ENCODE assay signal across 15 cellular contexts in the genomic region with DNA sequence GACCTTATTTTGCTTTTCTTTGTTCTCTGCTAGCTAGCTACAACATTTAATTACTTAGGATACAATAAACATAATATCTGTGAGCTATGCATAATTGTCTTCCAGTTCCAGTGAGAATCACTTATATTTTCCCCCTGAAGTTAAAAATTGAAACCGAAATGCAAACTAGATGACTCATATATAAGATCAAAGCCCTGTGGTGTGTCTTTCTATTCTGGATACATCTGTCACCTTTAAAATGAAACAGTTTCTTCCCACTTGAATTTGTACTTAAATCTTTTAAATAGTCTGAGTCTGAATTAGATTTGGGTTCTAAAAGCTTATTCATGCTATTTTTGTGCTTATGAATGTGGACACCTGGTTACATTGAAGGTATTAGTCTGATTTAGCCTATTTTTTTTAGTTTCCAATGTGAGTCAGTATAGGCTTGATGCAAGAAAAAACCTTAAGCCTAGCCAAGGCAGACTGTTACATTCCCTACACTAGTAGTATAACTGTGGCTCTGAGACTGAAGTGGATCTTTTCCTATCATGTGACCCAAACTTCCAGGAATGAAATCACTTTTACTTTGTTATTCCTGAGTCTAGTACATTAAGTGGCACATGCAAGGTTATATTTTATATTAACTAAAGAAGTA.
DNase-seq lines count a peak whose midpoint lies in the region; ATAC-seq, FAIRE-seq and TF ChIP-seq lines count a peak whose summit lies in the region.
"Had no signal": no experiment of that assay in that cellular context is flagged by ENCODE, and none has a peak within 500 bp of the region (broad histone marks: within the 10 kb centered on the region; RNA-seq: fewer than 3 reads in every experiment).

No MANE protein-coding gene starts in this region.

- H3K79me2 ChIP-seq in GM12878 (ENCODE audit: control insufficient read depth, insufficient read depth, low read length), result no peaks in the 10 kb centered on the region

- no peak for TF ChIP-seq RAD21 in GM12878 (IDR thresholded peaks at IDR 0.05; ENCODE audit: insufficient read depth, low read depth, low read length)

- intact Hi-C loops in GM12878 (cut with micrococcal nuclease; ENCODE audit: unreplicated experiment) (no loop called here), esophagus muscularis mucosa (cut with DNase I) (no loop called here)
- intact Hi-C loops in activated T-helper 1 cell treated with anti-CD3 and anti-CD28 coated beads, Interleukin-12 subunit alpha, Interleukin-12 subunit beta, Interleukin-2, Interleukin-4 antibody, amounts not matched to agents 30 ng/mL and 10 ng/mL and 1 ng/mL, durations not matched to agents 14 hours and 24 hours and 36 hours (cut with micrococcal nuclease), result no loop called here

- SMC1A ChIA-PET in GM12878 (lab: Charles Lee; ENCODE audit: uncharacterized antibody, unreplicated experiment), result interaction anchor here (0.9 to 2.2 kb wide), 5 partner anchors 14 to 225 kb away, joined by 3 to 10 read pairs (median 3); no protein-coding TSS in a partner anchor

- RAD21 ChIA-PET in GM12878 (lab: Charles Lee; ENCODE audit: unreplicated experiment), result interaction anchor here (1.2 kb wide), 1 partner anchor 146 kb away, joined by 5 read pairs; no protein-coding TSS in a partner anchor

- TF ChIP-seq CTCF in GM13977 (IDR thresholded peaks at IDR 0.05; ENCODE audit: extremely low read depth, insufficient read depth, missing control alignments), result no peak
- no peak for TF ChIP-seq CTCF in GM12878 (IDR thresholded peaks at IDR 0.05 in 2 of 3, conservative IDR thresholded peaks at IDR 0.05 in 1 of 3; ENCODE audit: control insufficient read depth in 2 of 3, extremely low read depth in 1 of 3, insufficient read depth in 1 of 3, low read depth in 3 of 3, low read length in 3 of 3)
- TF ChIP-seq CTCF in esophagus muscularis mucosa (IDR thresholded peaks at IDR 0.05), result no peak

- 0% methylated on average over 1 of the region's 1 CpG for WGBS in GM12878 (ENCODE audit: insufficient coverage, insufficient replicate concordance, low lambda C conversion rate, missing lambda C conversion rate)
- WGBS in esophagus muscularis mucosa, result 97% methylated on average over 1 of the region's 1 CpG

- H3K27me3 Mint-ChIP-seq in activated T-helper 1 cell treated with anti-CD3 and anti-CD28 coated beads, Interleukin-12 subunit alpha, Interleukin-12 subunit beta, Interleukin-2, Interleukin-4 antibody, amounts not matched to agents 30 ng/mL and 10 ng/mL and 1 ng/mL, durations not matched to agents 14 hours and 24 hours and 36 hours (ENCODE audit: insufficient read depth), result peaks cover 2% of the 10 kb centered on the region
- H3K27me3 Mint-ChIP-seq: brain, progenitor cell of endocrine pancreas had no signal

- H3K4me3 ChIP-seq in GM12878, result no peak overlapping the region
- H3K4me3 ChIP-seq in esophagus muscularis mucosa, result no peak overlapping the region

- BruUV-seq in GM12878 (replicated peaks; lab: Mats Ljungman, UMichigan), result no TSS peak

- H3K4me2 ChIP-seq in GM12878 (ENCODE audit: control insufficient read depth, insufficient read depth), result no peak overlapping the region

- peak; percentile 79 for ATAC-seq in GM21390 (IDR thresholded peaks at IDR 0.05; ENCODE audit: unreplicated experiment)
- peak; percentile 76 for ATAC-seq in HG03378 (IDR thresholded peaks at IDR 0.05; ENCODE audit: unreplicated experiment)
- ATAC-seq in GM12878, result peak; percentile 95

- in situ Hi-C loops in GM13977 (cut with MboI; ENCODE audit: low pct_unique_long_range_greater_than_20kb, low sequenced_read_pairs, unreplicated experiment), result no loop called here
- in situ Hi-C loops in GM12878 (cut with MboI), result no loop called here

- H3K27ac ChIP-seq in GM12878 (ENCODE audit: control insufficient read depth, insufficient read depth), result no peak overlapping the region
- H3K27ac ChIP-seq in esophagus muscularis mucosa (replicated peaks in 1 of 4), result no peak overlapping the region
- H3K27ac ChIP-seq: epithelial cell of prostate had no signal

- H3K4me3 Mint-ChIP-seq in activated T-helper 1 cell treated with anti-CD3 and anti-CD28 coated beads, Interleukin-12 subunit alpha, Interleukin-12 subunit beta, Interleukin-2, Interleukin-4 antibody, amounts not matched to agents 30 ng/mL and 10 ng/mL and 1 ng/mL, durations not matched to agents 14 hours and 24 hours and 36 hours, result no peak overlapping the region
- H3K4me3 Mint-ChIP-seq: activated CD4-positive, alpha-beta T cell treated with anti-CD3 and anti-CD28 coated beads, Interleukin-2, amount 10 ng/mL, durations not matched to agents 24 days and 14 days; brain had no signal

- no peak overlapping the region for H3K9ac ChIP-seq in GM12878 (ENCODE audit: control insufficient read depth, insufficient read depth, low read length)

- H3K36me3 Mint-ChIP-seq in activated T-helper 1 cell treated with anti-CD3 and anti-CD28 coated beads, Interleukin-12 subunit alpha, Interleukin-12 subunit beta, Interleukin-2, Interleukin-4 antibody, amounts not matched to agents 30 ng/mL and 10 ng/mL and 1 ng/mL, durations not matched to agents 14 hours and 24 hours and 36 hours (ENCODE audit: low read depth), result no peaks in the 10 kb centered on the region
- H3K36me3 Mint-ChIP-seq: brain had no signal

- TF ChIP-seq POLR2A in GM12878 (IDR thresholded peaks at IDR 0.05; ENCODE audit: low read depth, low read length), result no peak
- TF ChIP-seq POLR2A in esophagus muscularis mucosa (IDR thresholded peaks at IDR 0.05; ENCODE audit: low read depth), result no peak

- FAIRE-seq in GM12878 (lab: Jason Lieb, UNC), result no peak
- FAIRE-seq: GM19239, urothelium cell line had no signal

- H3K36me3 ChIP-seq in GM12878 (ENCODE audit: control insufficient read depth in 2 of 2, insufficient read depth in 2 of 2, low read length in 1 of 2) (no peaks in the 10 kb centered on the region), esophagus muscularis mucosa (no peaks in the 10 kb centered on the region)

- TF ChIP-seq EP300 in GM12878 (IDR thresholded peaks at IDR 0.05; ENCODE audit: borderline replicate concordance in 1 of 2, control insufficient read depth in 1 of 2, low read depth in 2 of 2, low read length in 2 of 2) (no peak), esophagus muscularis mucosa (IDR thresholded peaks at IDR 0.05) (no peak)

- no peaks in the 10 kb centered on the region for H3K4me1 ChIP-seq in GM12878 (ENCODE audit: control insufficient read depth, insufficient read depth, low read length)
- no peaks in the 10 kb centered on the region for H3K4me1 ChIP-seq in esophagus muscularis mucosa

- DNase-seq in GM13977 (ENCODE audit: low spot score) (peak; percentile 24), GM12878 (ENCODE audit: low read depth, low spot score) (no peak), ureter (ENCODE audit: low spot score) (no peak), NCI-H2196 treated with DMSO at 0.1 percent for 48 hours (lab: John Stamatoyannopoulos, UW; ENCODE audit: unreplicated experiment) (no peak), esophagus muscularis mucosa (ENCODE audit: extremely low spot score) (no peak)
- DNase-seq in activated T-helper 1 cell treated with anti-CD3 and anti-CD28 coated beads, Interleukin-12 subunit alpha, Interleukin-12 subunit beta, Interleukin-2, Interleukin-4 antibody, amounts not matched to agents 30 ng/mL and 10 ng/mL and 1 ng/mL, durations not matched to agents 14 hours and 24 hours and 36 hours (ENCODE audit: low spot score), result no peak
- DNase-seq: activated CD4-positive, alpha-beta T cell treated with anti-CD3 and anti-CD28 coated beads, Interleukin-2, amount 10 ng/mL, durations not matched to agents 24 days and 14 days; NCI-H2029 had no signal

- H4K20me1 ChIP-seq in GM12878 (ENCODE audit: control insufficient read depth, insufficient read depth), result no peaks in the 10 kb centered on the region

- POLR2A ChIA-PET in GM12878 (lab: Charles Lee), result interaction anchor here (0.6 kb wide), 2 partner anchors 145 to 191 kb away, joined by 3 to 4 read pairs; no protein-coding TSS in a partner anchor

- CTCF ChIA-PET in GM12878 (lab: Yijun Ruan, JAX), result interaction anchor here (0.9 kb wide), 1 partner anchor 17 kb away, joined by 3 read pairs; no protein-coding TSS in a partner anchor

- no peaks in the 10 kb centered on the region for H3K9me3 Mint-ChIP-seq in activated T-helper 1 cell treated with anti-CD3 and anti-CD28 coated beads, Interleukin-12 subunit alpha, Interleukin-12 subunit beta, Interleukin-2, Interleukin-4 antibody, amounts not matched to agents 30 ng/mL and 10 ng/mL and 1 ng/mL, durations not matched to agents 14 hours and 24 hours and 36 hours
- H3K9me3 Mint-ChIP-seq: activated CD4-positive, alpha-beta T cell treated with anti-CD3 and anti-CD28 coated beads, Interleukin-2, amount 10 ng/mL, durations not matched to agents 24 days and 14 days; brain had no signal

- H3K27ac Mint-ChIP-seq in activated T-helper 1 cell treated with anti-CD3 and anti-CD28 coated beads, Interleukin-12 subunit alpha, Interleukin-12 subunit beta, Interleukin-2, Interleukin-4 antibody, amounts not matched to agents 30 ng/mL and 10 ng/mL and 1 ng/mL, durations not matched to agents 14 hours and 24 hours and 36 hours, result no peak overlapping the region
- H3K27ac Mint-ChIP-seq: activated CD4-positive, alpha-beta T cell treated with anti-CD3 and anti-CD28 coated beads, Interleukin-2, amount 10 ng/mL, durations not matched to agents 24 days and 14 days; brain; progenitor cell of endocrine pancreas had no signal

- no peaks in the 10 kb centered on the region for H3K27me3 ChIP-seq in GM12878 (replicated peaks in 1 of 2; ENCODE audit: control insufficient read depth in 2 of 2, insufficient read depth in 2 of 2, low read length in 1 of 2)
- no peaks in the 10 kb centered on the region for H3K27me3 ChIP-seq in esophagus muscularis mucosa

- H3K4me1 Mint-ChIP-seq in activated T-helper 1 cell treated with anti-CD3 and anti-CD28 coated beads, Interleukin-12 subunit alpha, Interleukin-12 subunit beta, Interleukin-2, Interleukin-4 antibody, amounts not matched to agents 30 ng/mL and 10 ng/mL and 1 ng/mL, durations not matched to agents 14 hours and 24 hours and 36 hours (ENCODE audit: low read depth), result peaks cover 9% of the 10 kb centered on the region

- H3K9me3 ChIP-seq in GM12878 (replicated peaks; ENCODE audit: control insufficient read depth, insufficient read depth, low read length), result no peaks in the 10 kb centered on the region
- H3K9me3 ChIP-seq in esophagus muscularis mucosa, result no peaks in the 10 kb centered on the region

- H2AFZ ChIP-seq in GM12878 (ENCODE audit: control insufficient read depth, low read depth, low read length), result no peak overlapping the region

TF ChIP-seq in GM12878, 131 proteins besides CTCF, POLR2A, EP300 and RAD21 (continues in another document):
- no peak for TF ChIP-seq GATAD2B (conservative IDR thresholded peaks at IDR 0.05; ENCODE audit: low read depth)
